Comparison of ENCODE assay signal across 9 cellular contexts in genomic region chrX:70432936-70433847, GRCh38. TPM values are rescaled to one million over a fixed set of nuclear protein-coding genes. Genes with fewer than 3 reads are reported as not detected.
A peak's percentile ranks its signal among the peaks of the same experiment; 100 is the strongest.
DNase-seq lines count a peak whose midpoint lies in the region; ATAC-seq and TF ChIP-seq lines count a peak whose summit lies in the region.
"Had no signal": no experiment of that assay in that cellular context is flagged by ENCODE, and none has a peak within 500 bp of the region (broad histone marks: within the 10 kb centered on the region; RNA-seq: fewer than 3 reads in every experiment).

No MANE protein-coding gene starts in this region.

- H3K27me3 Mint-ChIP-seq in T-helper 1 cell treated with Interleukin-12 subunit alpha and Interleukin-12 subunit beta and Interleukin-4 antibody, amounts not matched to agents 30 μg/mL and 1 μg/mL, for 36 hours (ENCODE audit: low read depth), result peaks cover 10% of the 10 kb centered on the region
- H3K27me3 Mint-ChIP-seq in T-helper 17 cell, result peaks cover 7% of the 10 kb centered on the region
- H3K27me3 Mint-ChIP-seq in stimulated activated naive B cell treated with anti-CD40 and anti-IgM and Interleukin-4, amounts not matched to agents 10 μg/mL and 1 μg/mL and 100 μg/mL, for 72 hours, result peaks cover 11 to 22% of the 10 kb centered on the region in 2 donors

- H3K27ac Mint-ChIP-seq in T-helper 1 cell treated with Interleukin-12 subunit alpha and Interleukin-12 subunit beta and Interleukin-4 antibody, amounts not matched to agents 30 μg/mL and 1 μg/mL, for 36 hours, result peak overlapping the region; percentile 86
- peak overlapping the region; percentile 73 for H3K27ac Mint-ChIP-seq in T-helper 17 cell
- H3K27ac Mint-ChIP-seq in stimulated activated naive B cell treated with anti-CD40 and anti-IgM and Interleukin-4, amounts not matched to agents 10 μg/mL and 1 μg/mL and 100 μg/mL, for 72 hours, result peak overlapping the region; percentile 94

- peak overlapping the region; percentile 87 for H3K4me3 Mint-ChIP-seq in T-helper 1 cell treated with Interleukin-12 subunit alpha and Interleukin-12 subunit beta and Interleukin-4 antibody, amounts not matched to agents 30 μg/mL and 1 μg/mL, for 36 hours
- H3K4me3 Mint-ChIP-seq in T-helper 17 cell, result peak overlapping the region; percentile 90
- H3K4me3 Mint-ChIP-seq in stimulated activated naive B cell treated with anti-CD40 and anti-IgM and Interleukin-4, amounts not matched to agents 10 μg/mL and 1 μg/mL and 100 μg/mL, for 72 hours, result peak overlapping the region; percentile 89 to 95

- ATAC-seq in T-helper 17 cell, result no peak
- ATAC-seq in stimulated activated naive B cell treated with anti-CD40 and anti-IgM and Interleukin-4, amounts not matched to agents 10 μg/mL and 1 μg/mL and 100 μg/mL, for 72 hours (replicated peaks), result no peak

- peak overlapping the region; percentile 81 for H3K4me3 ChIP-seq in fibroblast of villous mesenchyme (ENCODE audit: low read depth, low read length)

- H3K36me3 Mint-ChIP-seq in T-helper 1 cell treated with Interleukin-12 subunit alpha and Interleukin-12 subunit beta and Interleukin-4 antibody, amounts not matched to agents 30 μg/mL and 1 μg/mL, for 36 hours (ENCODE audit: low read depth), result no peaks in the 10 kb centered on the region
- no peaks in the 10 kb centered on the region for H3K36me3 Mint-ChIP-seq in T-helper 17 cell (ENCODE audit: low read depth)
- H3K36me3 Mint-ChIP-seq in stimulated activated naive B cell treated with anti-CD40 and anti-IgM and Interleukin-4, amounts not matched to agents 10 μg/mL and 1 μg/mL and 100 μg/mL, for 72 hours, result no peaks in the 10 kb centered on the region

- no peaks in the 10 kb centered on the region for H3K9me3 Mint-ChIP-seq in T-helper 1 cell treated with Interleukin-12 subunit alpha and Interleukin-12 subunit beta and Interleukin-4 antibody, amounts not matched to agents 30 μg/mL and 1 μg/mL, for 36 hours
- H3K9me3 Mint-ChIP-seq in stimulated activated naive B cell treated with anti-CD40 and anti-IgM and Interleukin-4, amounts not matched to agents 10 μg/mL and 1 μg/mL and 100 μg/mL, for 72 hours, result no peaks in the 10 kb centered on the region

- DNase-seq in T-helper 1 cell (no peak), T-helper 17 cell (no peak), fibroblast of villous mesenchyme (ENCODE audit: low read depth) (no peak), GDM1 (lab: John Stamatoyannopoulos, UW) (no peak), NCI-H1092 (lab: John Stamatoyannopoulos, UW) (no peak), foreskin melanocyte (no peak)
- no peak for DNase-seq in stimulated activated naive B cell treated with anti-CD40 and anti-IgM and Interleukin-4, amounts not matched to agents 10 μg/mL and 1 μg/mL and 100 μg/mL, for 72 hours
- DNase-seq: NCI-H2081 treated with DMSO at 0.1 percent for 48 hours had no signal

- peaks cover 14% of the 10 kb centered on the region for H3K4me1 Mint-ChIP-seq in T-helper 1 cell treated with Interleukin-12 subunit alpha and Interleukin-12 subunit beta and Interleukin-4 antibody, amounts not matched to agents 30 μg/mL and 1 μg/mL, for 36 hours (ENCODE audit: low read depth)
- H3K4me1 Mint-ChIP-seq in T-helper 17 cell, result peaks cover 10% of the 10 kb centered on the region
- H3K4me1 Mint-ChIP-seq in stimulated activated naive B cell treated with anti-CD40 and anti-IgM and Interleukin-4, amounts not matched to agents 10 μg/mL and 1 μg/mL and 100 μg/mL, for 72 hours, result peaks cover 14 to 27% of the 10 kb centered on the region in 2 donors

- no peak for TF ChIP-seq CTCF in fibroblast of villous mesenchyme (IDR thresholded peaks at IDR 0.05; ENCODE audit: insufficient read depth, low read depth, low read length)

- H3K9me3 ChIP-seq in T-helper 17 cell (ENCODE audit: control insufficient read depth, low read length, poor library complexity, severe bottlenecking), result no peaks in the 10 kb centered on the region

RNA-seq across cellular contexts. Expression of gene GDPD2, which starts 10.1 kb away (rescaled TPM):
- not detected for total RNA-seq in T-helper 17 cell
- not detected in 2 replicates for total RNA-seq in fibroblast of villous mesenchyme

RNA-seq across cellular contexts. Expression of gene DLG3, which starts 11.4 kb away (rescaled TPM):
- total RNA-seq in T-helper 17 cell, result 10 to 100 TPM; 12.5 to 12.8 TPM
- 8.4 and 11.7 TPM in 2 replicates for total RNA-seq in fibroblast of villous mesenchyme
